9 cellular contexts compared by ENCODE assay signal in genomic region chr1:32339363-32339978, GRCh38. TPM values are rescaled to one million over a fixed set of nuclear protein-coding genes. Genes with fewer than 3 reads are reported as not detected.
DNase-seq lines count a peak whose midpoint lies in the region; ATAC-seq, FAIRE-seq and TF ChIP-seq lines count a peak whose summit lies in the region.
"Had no signal": no experiment of that assay in that cellular context is flagged by ENCODE, and none has a peak within 500 bp of the region (broad histone marks: within the 10 kb centered on the region; RNA-seq: fewer than 3 reads in every experiment).

No MANE protein-coding gene starts in this region.

- FAIRE-seq in kidney (lab: Jason Lieb, UNC), result no peak

- peak overlapping the region; percentile 5 to 14 for H3K4me3 Mint-ChIP-seq in activated T-cell treated with anti-CD3 and anti-CD28 coated beads, Interleukin-2, amount 50 U/mL, for 72 hours

- no peak overlapping the region for H3K9ac ChIP-seq in kidney (ENCODE audit: low read length in 2 of 2)

- peaks cover 0 to 9% of the 10 kb centered on the region in 2 donors for H3K4me1 ChIP-seq in kidney (ENCODE audit: control insufficient read depth in 1 of 2, insufficient read depth in 1 of 2, low read depth in 1 of 2, low read length in 2 of 2)

- H3K4me3 ChIP-seq in kidney (ENCODE audit: low read length in 2 of 2), result no peak overlapping the region

- TF ChIP-seq CTCF in kidney (IDR thresholded peaks at IDR 0.05; ENCODE audit: borderline replicate concordance, extremely low read depth, insufficient read depth), result no peak

- no peak overlapping the region for H3K27ac Mint-ChIP-seq in activated T-cell treated with anti-CD3 and anti-CD28 coated beads, Interleukin-2, amount 50 U/mL, for 72 hours

- no peak overlapping the region for H3K27ac ChIP-seq in kidney (ENCODE audit: low read depth in 2 of 2, low read length in 2 of 2)

- no peaks in the 10 kb centered on the region for H3K9me3 ChIP-seq in kidney (ENCODE audit: control insufficient read depth in 1 of 2, low read length in 2 of 2)

- H3K36me3 ChIP-seq in kidney (ENCODE audit: control insufficient read depth in 1 of 2, insufficient read depth in 2 of 2, low read length in 2 of 2), result no peaks in the 10 kb centered on the region

- DNase-seq in EH (ENCODE audit: low read depth) (peak; percentile 77), kidney (peak; percentile 44), HuH-7.5 (ENCODE audit: low spot score) (no peak), NCI-H524 (lab: John Stamatoyannopoulos, UW) (no peak), NCI-H1930 (lab: John Stamatoyannopoulos, UW) (no peak)
- peak; percentile 60 to 74 for DNase-seq in activated T-cell treated with anti-CD3 and anti-CD28 coated beads, Interleukin-2, amount 50 U/mL, for 72 hours
- DNase-seq: NCI-H146 had no signal

- H3K36me3 Mint-ChIP-seq in activated T-cell treated with anti-CD3 and anti-CD28 coated beads, Interleukin-2, amount 50 U/mL, for 72 hours (ENCODE audit: insufficient read depth in 2 of 2), result no peaks in the 10 kb centered on the region

- intact Hi-C loops in kidney (cut with DNase I), result no loop called here

- no peaks in the 10 kb centered on the region for H3K27me3 Mint-ChIP-seq in activated T-cell treated with anti-CD3 and anti-CD28 coated beads, Interleukin-2, amount 50 U/mL, for 72 hours (ENCODE audit: low read depth)

- ATAC-seq in HG03571 (IDR thresholded peaks at IDR 0.05; ENCODE audit: unreplicated experiment), result peak; percentile 27
- peak; percentile 73 to 77 for ATAC-seq in activated T-cell treated with anti-CD3 and anti-CD28 coated beads, Interleukin-2, amount 50 U/mL, for 72 hours (replicated peaks in 1 of 2)
- no peak for ATAC-seq in HG03139 (IDR thresholded peaks at IDR 0.05; ENCODE audit: unreplicated experiment)

- H3K4me1 Mint-ChIP-seq in activated T-cell treated with anti-CD3 and anti-CD28 coated beads, Interleukin-2, amount 50 U/mL, for 72 hours (ENCODE audit: low read depth), result peaks cover 56% of the 10 kb centered on the region

- H3K9me3 Mint-ChIP-seq in activated T-cell treated with anti-CD3 and anti-CD28 coated beads, Interleukin-2, amount 50 U/mL, for 72 hours, result no peaks in the 10 kb centered on the region

RNA-seq across cellular contexts. Expression of gene MARCKSL1, which starts 3.4 kb away (rescaled TPM):
- 10 to 100 TPM; 12.3 to 14.9 TPM for total RNA-seq in activated T-cell treated with anti-CD3 and anti-CD28 coated beads, Interleukin-2, amount 50 U/mL, for 72 hours
- total RNA-seq in kidney, result 58.6 TPM
- polyA plus RNA-seq in kidney (ENCODE audit: insufficient read depth, low read depth, low replicate concordance), result 29.8 TPM

RNA-seq across cellular contexts. Expression of gene FAM229A, which starts 22.8 kb away (rescaled TPM):
- 10 to 100 TPM in 1 of 2 donors, 1 to 10 TPM in 1; 9.2 to 14.0 TPM for total RNA-seq in activated T-cell treated with anti-CD3 and anti-CD28 coated beads, Interleukin-2, amount 50 U/mL, for 72 hours
- total RNA-seq in kidney, result 9.7 TPM
- 6.4 TPM for polyA plus RNA-seq in kidney (ENCODE audit: insufficient read depth, low read depth, low replicate concordance)

RNA-seq across cellular contexts. Expression of gene TSSK3, which starts 22.9 kb away (rescaled TPM):
- 1 to 10 TPM; 1.2 to 1.9 TPM for total RNA-seq in activated T-cell treated with anti-CD3 and anti-CD28 coated beads, Interleukin-2, amount 50 U/mL, for 72 hours
- total RNA-seq in kidney, result 4.3 TPM
- not detected for polyA plus RNA-seq in kidney (ENCODE audit: insufficient read depth, low read depth, low replicate concordance)

RNA-seq across cellular contexts. Expression of gene HDAC1, which starts 47.6 kb away (rescaled TPM):
- 100 to 1,000 TPM; 149 to 157 TPM for total RNA-seq in activated T-cell treated with anti-CD3 and anti-CD28 coated beads, Interleukin-2, amount 50 U/mL, for 72 hours
- 89.7 TPM for total RNA-seq in kidney
- polyA plus RNA-seq in kidney (ENCODE audit: insufficient read depth, low read depth, low replicate concordance), result 68.8 TPM

RNA-seq across cellular contexts. Expression of gene BSDC1, which starts 54.8 kb away (rescaled TPM):
- 10 to 100 TPM; 50.6 to 67.7 TPM for total RNA-seq in activated T-cell treated with anti-CD3 and anti-CD28 coated beads, Interleukin-2, amount 50 U/mL, for 72 hours
- 61.7 TPM for total RNA-seq in kidney
- polyA plus RNA-seq in kidney (ENCODE audit: insufficient read depth, low read depth, low replicate concordance), result 40.2 TPM

Comparison
In these comparisons a context has a peak if more than half of its experiments do, and no peak if none do; other contexts are left out.
1. DNase-seq: peak in EH (single experiment), activated T-cell treated with anti-CD3 and anti-CD28 coated beads, Interleukin-2, amount 50 U/mL, for 72 hours (2 of 2) and kidney (single experiment); none in HuH-7.5 (single experiment), NCI-H524 (0 of 2) and NCI-H1930 (0 of 2).